ENCODE assay signal across 13 cellular contexts in genomic region chr2:1594281-1595171, GRCh38.
DNase-seq lines count a peak whose midpoint lies in the region; TF ChIP-seq lines count a peak whose summit lies in the region.
"Had no signal": no experiment of that assay in that cellular context is flagged by ENCODE, and none has a peak within 500 bp of the region (broad histone marks: within the 10 kb centered on the region; RNA-seq: fewer than 3 reads in every experiment).

No MANE protein-coding gene starts in this region.

- no peak overlapping the region for H3K4me3 ChIP-seq in OCI-LY3 (ENCODE audit: low read length)
- H3K4me3 ChIP-seq in fibroblast of lung (replicated peaks in 1 of 4; ENCODE audit: control extremely low read depth in 1 of 4, insufficient read depth in 1 of 4, low read depth in 3 of 4, low read length in 4 of 4) = no peak overlapping the region
- no peak overlapping the region for H3K4me3 ChIP-seq in colonic mucosa
- H3K4me3 ChIP-seq: tibial nerve had no signal

- H4K20me1 ChIP-seq in OCI-LY3 (ENCODE audit: insufficient read depth, low read length) (no peaks in the 10 kb centered on the region), fibroblast of lung (ENCODE audit: control insufficient read depth, extremely low read depth, insufficient read depth, low read length) (no peaks in the 10 kb centered on the region)

- H3K4me1 ChIP-seq in OCI-LY3 (ENCODE audit: low read length) (peaks cover 52% of the 10 kb centered on the region), fibroblast of lung (ENCODE audit: control insufficient read depth, extremely low read depth, insufficient read depth, low read length) (peaks cover 25% of the 10 kb centered on the region), colonic mucosa (peaks cover 3% of the 10 kb centered on the region)

- H3K9ac ChIP-seq in OCI-LY3 (ENCODE audit: low read length) = no peak overlapping the region
- H3K9ac ChIP-seq in fibroblast of lung (ENCODE audit: insufficient read depth, low read length) = no peak overlapping the region
- no peak overlapping the region for H3K9ac ChIP-seq in colonic mucosa (ENCODE audit: low read depth in 2 of 2, low read length in 2 of 2)

- H2AFZ ChIP-seq in OCI-LY3 (ENCODE audit: low read depth, low read length) (peak overlapping the region; percentile 48; the same call in 1 of the 2 replicates), fibroblast of lung (ENCODE audit: low read length) (no peak overlapping the region)

- intact Hi-C loops in colonic mucosa (cut with DNase I) = loop anchor here (5.0 kb wide), 2 partner anchors 153 to 173 kb away; no protein-coding TSS in a partner anchor

- H3K27ac ChIP-seq in OCI-LY3 (ENCODE audit: low read length) (0 out of 2 replicates have a peak overlapping the region, but pooled peaks have one; percentile 7), fibroblast of lung (ENCODE audit: insufficient read depth, low read length) (peak overlapping the region; percentile 73), colonic mucosa (no peak overlapping the region)
- H3K27ac ChIP-seq: 22Rv1 had no signal

- H3K27me3 ChIP-seq in OCI-LY3 (ENCODE audit: low read depth, low read length) (no peaks in the 10 kb centered on the region), fibroblast of lung (ENCODE audit: control insufficient read depth, insufficient read depth, low read length) (no peaks in the 10 kb centered on the region), colonic mucosa (no peaks in the 10 kb centered on the region)
- H3K27me3 ChIP-seq: tibial nerve had no signal

- peak; percentile 40 to 57 (median 44) for DNase-seq in NCI-H1417 (lab: John Stamatoyannopoulos, UW)
- DNase-seq in NCI-H1417 treated with DMSO at 0.1 percent for 48 hours (lab: John Stamatoyannopoulos, UW) = no peak
- DNase-seq in fibroblast of lung (ENCODE audit: low read depth in 2 of 2) = no peak
- DNase-seq in retina = peak; percentile 68
- DNase-seq in colonic mucosa = no peak
- no peak for DNase-seq in SHP77 (lab: John Stamatoyannopoulos, UW)
- no peak for DNase-seq in NCI-H526 treated with DMSO at 0.1 percent for 48 hours (lab: John Stamatoyannopoulos, UW)
- DNase-seq: KG1; naive thymus-derived CD4-positive, alpha-beta T cell; OCI-M1 had no signal

- no peaks in the 10 kb centered on the region for H3K9me3 ChIP-seq in OCI-LY3 (ENCODE audit: insufficient read depth, low read length)
- no peaks in the 10 kb centered on the region for H3K9me3 ChIP-seq in fibroblast of lung (ENCODE audit: control insufficient read depth, insufficient read depth, low read depth, low read length)
- no peaks in the 10 kb centered on the region for H3K9me3 ChIP-seq in colonic mucosa
- H3K9me3 ChIP-seq: tibial nerve had no signal

- TF ChIP-seq CTCF in OCI-LY3 (IDR thresholded peaks at IDR 0.05; ENCODE audit: low read depth, low read length) (no peak), fibroblast of lung (conservative IDR thresholded peaks at IDR 0.05 in 1 of 2, IDR thresholded peaks at IDR 0.05 in 1 of 2; ENCODE audit: low read depth in 1 of 2, low read length in 2 of 2) (no peak), colonic mucosa (IDR thresholded peaks at IDR 0.05) (no peak)

- H3K36me3 ChIP-seq in OCI-LY3 (replicated peaks; ENCODE audit: low read depth, low read length) (no peaks in the 10 kb centered on the region), fibroblast of lung (ENCODE audit: control insufficient read depth, insufficient read depth, low read length) (no peaks in the 10 kb centered on the region), colonic mucosa (no peaks in the 10 kb centered on the region)
- H3K36me3 ChIP-seq: tibial nerve had no signal

- H3K4me2 ChIP-seq in OCI-LY3 (ENCODE audit: low read length) (no peak overlapping the region), fibroblast of lung (ENCODE audit: extremely low read depth, insufficient read depth, low read length) (peak overlapping the region; percentile 38)

- H3K79me2 ChIP-seq in OCI-LY3 (ENCODE audit: low read length) = no peaks in the 10 kb centered on the region
- no peaks in the 10 kb centered on the region for H3K79me2 ChIP-seq in fibroblast of lung (ENCODE audit: control insufficient read depth, insufficient read depth, low read length)

Comparison
In these comparisons a context has a peak if more than half of its experiments do, and no peak if none do; other contexts are left out.
1. DNase-seq: peak in NCI-H1417 (3 of 3) and retina (single experiment); none in NCI-H1417 treated with DMSO at 0.1 percent for 48 hours (single experiment), fibroblast of lung (0 of 2), colonic mucosa (single experiment), SHP77 (0 of 2) and NCI-H526 treated with DMSO at 0.1 percent for 48 hours (single experiment).